Comparison of ENCODE assay signal across 9 cellular contexts in genomic region chr4:98626350-98626749, GRCh38. TPM values are rescaled to one million over a fixed set of nuclear protein-coding genes. Genes with fewer than 3 reads are reported as not detected.
DNase-seq lines count a peak whose midpoint lies in the region; ATAC-seq and TF ChIP-seq lines count a peak whose summit lies in the region.
"Had no signal": no experiment of that assay in that cellular context is flagged by ENCODE, and none has a peak within 500 bp of the region (broad histone marks: within the 10 kb centered on the region; RNA-seq: fewer than 3 reads in every experiment).

No MANE protein-coding gene starts in this region.

- H3K4me1 Mint-ChIP-seq in Calu3 (ENCODE audit: low read depth, unreplicated experiment) (peaks cover 41% of the 10 kb centered on the region), nephron (peaks cover 51% of the 10 kb centered on the region), neural progenitor cell (peaks cover 42% of the 10 kb centered on the region)

- no peaks in the 10 kb centered on the region for H3K36me3 ChIP-seq in neural progenitor cell

- H3K4me3 Mint-ChIP-seq in Calu3 (ENCODE audit: low read depth, unreplicated experiment): no peak overlapping the region
- peak overlapping the region in 1 of 3 experiments; percentile 40 for H3K4me3 Mint-ChIP-seq in nephron
- H3K4me3 Mint-ChIP-seq in neural progenitor cell: no peak overlapping the region

- peaks cover 85% of the 10 kb centered on the region for H3K79me2 ChIP-seq in neural progenitor cell (ENCODE audit: low read depth)

- no peak overlapping the region for H3K27ac ChIP-seq in neural progenitor cell

- CTCF ChIA-PET in Calu3 (lab: Charles Lee): no interaction called here

- TF ChIP-seq CTCF in Calu3 (IDR thresholded peaks at IDR 0.05; ENCODE audit: unreplicated experiment): no peak
- TF ChIP-seq CTCF in choroid plexus epithelial cell (conservative IDR thresholded peaks at IDR 0.05; ENCODE audit: low read depth, low read length): peak; percentile 46
- no peak for TF ChIP-seq CTCF in nephron (IDR thresholded peaks at IDR 0.05; ENCODE audit: unreplicated experiment in 3 of 3)
- TF ChIP-seq CTCF in neural progenitor cell (IDR thresholded peaks at IDR 0.05): no peak

- intact Hi-C loops in Calu3 (cut with micrococcal nuclease; ENCODE audit: unreplicated experiment): no loop called here

- H3K27ac Mint-ChIP-seq in Calu3 (ENCODE audit: unreplicated experiment) (no peak overlapping the region), nephron (peak overlapping the region in 2 of 3 experiments; percentile 87 to 89), neural progenitor cell (no peak overlapping the region)

- no peak overlapping the region for H3K9ac ChIP-seq in neural progenitor cell

- no peak for ATAC-seq in HG02798 (IDR thresholded peaks at IDR 0.05; ENCODE audit: poor library complexity, unreplicated experiment)
- ATAC-seq in GM19023 (IDR thresholded peaks at IDR 0.05; ENCODE audit: unreplicated experiment): no peak
- no peak for ATAC-seq in HG03354 (IDR thresholded peaks at IDR 0.05; ENCODE audit: poor library complexity, severe bottlenecking, unreplicated experiment)

- H3K4me3 ChIP-seq in choroid plexus epithelial cell (ENCODE audit: low read depth, low read length) (no peak overlapping the region), neural progenitor cell (no peak overlapping the region)

- H3K27me3 ChIP-seq in neural progenitor cell: no peaks in the 10 kb centered on the region

- H4K20me1 ChIP-seq in neural progenitor cell (ENCODE audit: low read depth): peaks cover 22% of the 10 kb centered on the region

- H2AFZ ChIP-seq in neural progenitor cell (replicated peaks): no peak overlapping the region

- no TSS peak for BruUV-seq in Calu3 (replicated peaks; lab: Mats Ljungman, UMichigan)

- H3K4me2 ChIP-seq in neural progenitor cell: no peak overlapping the region

- H3K36me3 Mint-ChIP-seq in Calu3 (ENCODE audit: insufficient read depth, unreplicated experiment) (no peaks in the 10 kb centered on the region), nephron (ENCODE audit: low read depth) (no peaks in the 10 kb centered on the region), neural progenitor cell (peaks cover 8% of the 10 kb centered on the region)

- DNase-seq in Calu3 (peak; percentile 46), M059J (ENCODE audit: low read depth) (peak; percentile 92), choroid plexus epithelial cell (ENCODE audit: low read depth) (peak; percentile 93), neural progenitor cell (ENCODE audit: low spot score) (no peak)
- DNase-seq: NCI-H510A treated with DMSO at 0.1 percent for 48 hours had no signal

- no peaks in the 10 kb centered on the region for H3K9me3 ChIP-seq in neural progenitor cell (ENCODE audit: low read depth)

- H3K9me3 Mint-ChIP-seq in Calu3 (ENCODE audit: low read depth, unreplicated experiment) (no peaks in the 10 kb centered on the region), nephron (peaks cover 5% of the 10 kb centered on the region), neural progenitor cell (peaks cover 16% of the 10 kb centered on the region)

- H3K27me3 Mint-ChIP-seq in Calu3 (ENCODE audit: unreplicated experiment): no peaks in the 10 kb centered on the region
- H3K27me3 Mint-ChIP-seq in nephron (ENCODE audit: low read depth): no peaks in the 10 kb centered on the region
- peaks cover 10% of the 10 kb centered on the region for H3K27me3 Mint-ChIP-seq in neural progenitor cell (ENCODE audit: insufficient read depth, low read depth)

- no peaks in the 10 kb centered on the region for H3F3A ChIP-seq in neural progenitor cell (ENCODE audit: low read depth)

- H3K4me1 ChIP-seq in neural progenitor cell: peaks cover 37% of the 10 kb centered on the region

RNA-seq across cellular contexts. Expression of gene TSPAN5, which starts 32.1 kb away (rescaled TPM):
- total RNA-seq in Calu3 (2022) (4.4 and 4.8 TPM in 2 replicates), neural progenitor cell (ENCODE audit: low replicate concordance) (31.7 and 34.9 TPM in 2 replicates)
- total RNA-seq in M059J (2014; rRNA removed; shearing (Covaris generic)): 27.7 and 39.0 TPM in 2 replicates

Comparison
In these comparisons a context has a peak if more than half of its experiments do, and no peak if none do; other contexts are left out.
1. H3K27ac Mint-ChIP-seq: peak in nephron (2 of 3); none in Calu3 (single experiment) and neural progenitor cell (single experiment).